1 cellular context compared by ENCODE assay signal in the genomic region with DNA sequence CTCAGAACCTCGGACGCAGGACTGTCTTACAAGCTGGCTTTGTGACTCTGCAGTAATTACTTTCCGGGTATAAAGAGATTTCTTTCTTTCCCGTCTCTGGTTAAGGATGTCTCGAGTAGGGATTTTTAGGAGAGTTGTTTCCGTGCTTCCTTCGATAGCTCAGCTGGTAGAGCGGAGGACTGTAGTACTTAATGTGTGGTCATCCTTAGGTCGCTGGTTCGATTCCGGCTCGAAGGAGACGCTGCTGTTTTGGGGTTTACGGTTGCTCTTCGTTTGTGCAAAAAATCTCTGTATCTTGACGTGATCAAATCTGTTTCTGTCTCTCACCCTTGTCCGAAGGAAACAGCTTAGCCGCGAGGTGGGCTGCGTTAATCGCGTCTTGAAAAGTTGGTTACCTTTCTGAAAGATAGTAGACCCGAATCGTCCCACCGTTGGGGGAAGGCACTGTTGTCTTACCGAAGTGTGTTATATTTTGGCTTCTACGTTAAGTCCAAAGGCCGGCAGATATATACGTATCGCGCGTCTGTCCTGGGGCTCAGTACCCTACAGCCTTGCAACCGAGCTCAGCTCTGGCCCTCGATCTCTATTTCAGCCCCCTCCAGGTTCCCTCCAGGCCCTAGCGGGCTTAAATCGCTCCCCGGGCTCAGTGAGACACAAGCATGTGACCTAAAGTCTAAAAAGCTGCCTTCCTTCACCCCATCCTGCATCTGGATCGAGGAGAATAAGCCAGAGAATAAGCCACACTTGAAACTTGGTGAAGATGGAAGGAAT.
TF ChIP-seq lines count a peak whose summit lies in the region.

No MANE protein-coding gene starts in this region.

TF ChIP-seq in K562, 482 proteins besides CTCF, POLR2A, EP300 and RAD21 (continued from another document and continues in another):
- TF ChIP-seq, protein P1, sequence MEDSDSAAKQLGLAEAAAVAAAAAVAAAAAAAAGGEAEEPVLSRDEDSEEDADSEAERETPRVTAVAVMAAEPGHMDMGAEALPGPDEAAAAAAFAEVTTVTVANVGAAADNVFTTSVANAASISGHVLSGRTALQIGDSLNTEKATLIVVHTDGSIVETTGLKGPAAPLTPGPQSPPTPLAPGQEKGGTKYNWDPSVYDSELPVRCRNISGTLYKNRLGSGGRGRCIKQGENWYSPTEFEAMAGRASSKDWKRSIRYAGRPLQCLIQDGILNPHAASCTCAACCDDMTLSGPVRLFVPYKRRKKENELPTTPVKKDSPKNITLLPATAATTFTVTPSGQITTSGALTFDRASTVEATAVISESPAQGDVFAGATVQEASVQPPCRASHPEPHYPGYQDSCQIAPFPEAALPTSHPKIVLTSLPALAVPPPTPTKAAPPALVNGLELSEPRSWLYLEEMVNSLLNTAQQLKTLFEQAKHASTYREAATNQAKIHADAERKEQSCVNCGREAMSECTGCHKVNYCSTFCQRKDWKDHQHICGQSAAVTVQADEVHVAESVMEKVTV (CRISPR knock-in tag; IDR thresholded peaks at IDR 0.05) = no peak
- TF ChIP-seq ZNF217 (CRISPR knock-in tag; IDR thresholded peaks at IDR 0.05) (no peak), ZNF764 (CRISPR knock-in tag; IDR thresholded peaks at IDR 0.05; ENCODE audit: low read depth) (peak; percentile 74; the same call in 1 of the 2 replicates), ZSCAN29 (IDR thresholded peaks at IDR 0.05) (peak; percentile 44; the same call in 1 of the 2 replicates), ZNF436 (CRISPR knock-in tag; IDR thresholded peaks at IDR 0.05) (no peak), ZNF561 (CRISPR knock-in tag; conservative IDR thresholded peaks at IDR 0.05) (no peak), CBFA2T3 (IDR thresholded peaks at IDR 0.05) (peak; percentile 78), FOXJ2 (tag; IDR thresholded peaks at IDR 0.05) (peak; percentile 15; the same call in 1 of the 2 replicates), ZNF224 (CRISPR knock-in tag; IDR thresholded peaks at IDR 0.05) (no peak), ATF1 (CRISPR knock-in tag; IDR thresholded peaks at IDR 0.05) (no peak), ATF1 (tag; IDR thresholded peaks at IDR 0.05) (no peak; the same call in none of the 2 replicates), SNRNP70 (optimal IDR thresholded peaks at IDR 0.05; ENCODE audit: low read depth, low read length) (no peak), CREM (IDR thresholded peaks at IDR 0.05; ENCODE audit: low read depth) (peak; percentile 58), MXI1 (IDR thresholded peaks at IDR 0.05; ENCODE audit: low read depth, low read length) (no peak), RHOXF2B (CRISPR knock-in tag; conservative IDR thresholded peaks at IDR 0.05) (no peak), NBN (IDR thresholded peaks at IDR 0.05; ENCODE audit: low read depth) (peak; percentile 69), ZNF57 (CRISPR knock-in tag; IDR thresholded peaks at IDR 0.05) (no peak), NR2C1 (IDR thresholded peaks at IDR 0.05) (no peak), NR2C1 (tag; IDR thresholded peaks at IDR 0.05) (no peak), LCOR (CRISPR knock-in tag; IDR thresholded peaks at IDR 0.05) (no peak; the same call in none of the 2 replicates), FOXK1 (CRISPR knock-in tag; IDR thresholded peaks at IDR 0.05; ENCODE audit: borderline replicate concordance) (no peak), CBX1 (IDR thresholded peaks at IDR 0.05; ENCODE audit: low read depth) (0 out of 2 replicates have a peak, but pooled peaks have one; percentile 10), SIN3B (IDR thresholded peaks at IDR 0.05; ENCODE audit: low read depth) (no peak), CHCHD3 (CRISPR knock-in tag; IDR thresholded peaks at IDR 0.05) (no peak), POLR2H (tag; IDR thresholded peaks at IDR 0.05; ENCODE audit: low read depth) (peak; percentile 98), HLTF (IDR thresholded peaks at IDR 0.05) (no peak; the same call in 1 of the 2 replicates), ZEB2 (IDR thresholded peaks at IDR 0.05) (0 out of 2 replicates have a peak, but pooled peaks have one; percentile 18), EP400 (IDR thresholded peaks at IDR 0.05) (no peak), BDP1 (IDR thresholded peaks at IDR 0.05; ENCODE audit: insufficient read depth, insufficient read length) (peak; percentile 57), KDM1A (IDR thresholded peaks at IDR 0.05) (peak; percentile 98), MTA2 (IDR thresholded peaks at IDR 0.05; ENCODE audit: low read depth) (no peak), DNMT1 (IDR thresholded peaks at IDR 0.05) (no peak), BMI1 (IDR thresholded peaks at IDR 0.05; ENCODE audit: low read length) (no peak), SAFB (IDR thresholded peaks at IDR 0.05; ENCODE audit: borderline replicate concordance, low read depth, low read length) (no peak), TSC22D4 (tag; IDR thresholded peaks at IDR 0.05) (no peak), ZNF384 (IDR thresholded peaks at IDR 0.05; ENCODE audit: low read depth, low read length) (peak; percentile 13; the same call in 1 of the 2 replicates), CAMTA2 (CRISPR knock-in tag; conservative IDR thresholded peaks at IDR 0.05) (no peak)
- TF ChIP-seq, protein P2, sequence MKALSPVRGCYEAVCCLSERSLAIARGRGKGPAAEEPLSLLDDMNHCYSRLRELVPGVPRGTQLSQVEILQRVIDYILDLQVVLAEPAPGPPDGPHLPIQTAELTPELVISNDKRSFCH (CRISPR knock-in tag; IDR thresholded peaks at IDR 0.05) = no peak
- TF ChIP-seq, protein P2 (tag; IDR thresholded peaks at IDR 0.05) = no peak
- TF ChIP-seq, protein P3, sequence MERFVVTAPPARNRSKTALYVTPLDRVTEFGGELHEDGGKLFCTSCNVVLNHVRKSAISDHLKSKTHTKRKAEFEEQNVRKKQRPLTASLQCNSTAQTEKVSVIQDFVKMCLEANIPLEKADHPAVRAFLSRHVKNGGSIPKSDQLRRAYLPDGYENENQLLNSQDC (CRISPR knock-in tag; IDR thresholded peaks at IDR 0.05) = no peak
- TF ChIP-seq, protein P4, sequence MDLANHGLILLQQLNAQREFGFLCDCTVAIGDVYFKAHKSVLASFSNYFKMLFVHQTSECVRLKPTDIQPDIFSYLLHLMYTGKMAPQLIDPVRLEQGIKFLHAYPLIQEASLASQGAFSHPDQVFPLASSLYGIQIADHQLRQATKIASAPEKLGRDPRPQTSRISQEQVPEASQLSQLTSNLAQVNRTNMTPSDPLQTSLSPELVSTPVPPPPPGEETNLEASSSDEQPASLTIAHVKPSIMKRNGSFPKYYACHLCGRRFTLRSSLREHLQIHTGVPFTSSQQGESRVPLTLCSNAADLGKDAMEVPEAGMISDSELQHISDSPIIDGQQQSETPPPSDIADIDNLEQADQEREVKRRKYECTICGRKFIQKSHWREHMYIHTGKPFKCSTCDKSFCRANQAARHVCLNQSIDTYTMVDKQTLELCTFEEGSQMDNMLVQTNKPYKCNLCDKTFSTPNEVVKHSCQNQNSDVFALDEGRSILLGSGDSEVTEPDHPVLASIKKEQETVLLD (IDR thresholded peaks at IDR 0.05) = 0 out of 2 replicates have a peak, but pooled peaks have one; percentile 50
- TF ChIP-seq, protein P5, sequence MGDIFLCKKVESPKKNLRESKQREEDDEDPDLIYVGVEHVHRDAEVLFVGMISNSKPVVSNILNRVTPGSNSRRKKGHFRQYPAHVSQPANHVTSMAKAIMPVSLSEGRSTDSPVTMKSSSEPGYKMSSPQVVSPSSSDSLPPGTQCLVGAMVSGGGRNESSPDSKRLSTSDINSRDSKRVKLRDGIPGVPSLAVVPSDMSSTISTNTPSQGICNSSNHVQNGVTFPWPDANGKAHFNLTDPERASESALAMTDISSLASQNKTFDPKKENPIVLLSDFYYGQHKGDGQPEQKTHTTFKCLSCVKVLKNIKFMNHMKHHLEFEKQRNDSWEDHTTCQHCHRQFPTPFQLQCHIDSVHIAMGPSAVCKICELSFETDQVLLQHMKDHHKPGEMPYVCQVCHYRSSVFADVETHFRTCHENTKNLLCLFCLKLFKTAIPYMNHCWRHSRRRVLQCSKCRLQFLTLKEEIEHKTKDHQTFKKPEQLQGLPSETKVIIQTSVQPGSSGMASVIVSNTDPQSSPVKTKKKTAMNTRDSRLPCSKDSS (IDR thresholded peaks at IDR 0.05; ENCODE audit: low read depth, partially characterized antibody) = no peak
- TF ChIP-seq, protein P6, sequence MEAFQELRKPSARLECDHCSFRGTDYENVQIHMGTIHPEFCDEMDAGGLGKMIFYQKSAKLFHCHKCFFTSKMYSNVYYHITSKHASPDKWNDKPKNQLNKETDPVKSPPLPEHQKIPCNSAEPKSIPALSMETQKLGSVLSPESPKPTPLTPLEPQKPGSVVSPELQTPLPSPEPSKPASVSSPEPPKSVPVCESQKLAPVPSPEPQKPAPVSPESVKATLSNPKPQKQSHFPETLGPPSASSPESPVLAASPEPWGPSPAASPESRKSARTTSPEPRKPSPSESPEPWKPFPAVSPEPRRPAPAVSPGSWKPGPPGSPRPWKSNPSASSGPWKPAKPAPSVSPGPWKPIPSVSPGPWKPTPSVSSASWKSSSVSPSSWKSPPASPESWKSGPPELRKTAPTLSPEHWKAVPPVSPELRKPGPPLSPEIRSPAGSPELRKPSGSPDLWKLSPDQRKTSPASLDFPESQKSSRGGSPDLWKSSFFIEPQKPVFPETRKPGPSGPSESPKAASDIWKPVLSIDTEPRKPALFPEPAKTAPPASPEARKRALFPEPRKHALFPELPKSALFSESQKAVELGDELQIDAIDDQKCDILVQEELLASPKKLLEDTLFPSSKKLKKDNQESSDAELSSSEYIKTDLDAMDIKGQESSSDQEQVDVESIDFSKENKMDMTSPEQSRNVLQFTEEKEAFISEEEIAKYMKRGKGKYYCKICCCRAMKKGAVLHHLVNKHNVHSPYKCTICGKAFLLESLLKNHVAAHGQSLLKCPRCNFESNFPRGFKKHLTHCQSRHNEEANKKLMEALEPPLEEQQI (IDR thresholded peaks at IDR 0.05) = no peak
- TF ChIP-seq, protein P7, sequence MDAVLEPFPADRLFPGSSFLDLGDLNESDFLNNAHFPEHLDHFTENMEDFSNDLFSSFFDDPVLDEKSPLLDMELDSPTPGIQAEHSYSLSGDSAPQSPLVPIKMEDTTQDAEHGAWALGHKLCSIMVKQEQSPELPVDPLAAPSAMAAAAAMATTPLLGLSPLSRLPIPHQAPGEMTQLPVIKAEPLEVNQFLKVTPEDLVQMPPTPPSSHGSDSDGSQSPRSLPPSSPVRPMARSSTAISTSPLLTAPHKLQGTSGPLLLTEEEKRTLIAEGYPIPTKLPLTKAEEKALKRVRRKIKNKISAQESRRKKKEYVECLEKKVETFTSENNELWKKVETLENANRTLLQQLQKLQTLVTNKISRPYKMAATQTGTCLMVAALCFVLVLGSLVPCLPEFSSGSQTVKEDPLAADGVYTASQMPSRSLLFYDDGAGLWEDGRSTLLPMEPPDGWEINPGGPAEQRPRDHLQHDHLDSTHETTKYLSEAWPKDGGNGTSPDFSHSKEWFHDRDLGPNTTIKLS (IDR thresholded peaks at IDR 0.05; ENCODE audit: borderline replicate concordance, low read depth) = no peak
- TF ChIP-seq, protein P8, sequence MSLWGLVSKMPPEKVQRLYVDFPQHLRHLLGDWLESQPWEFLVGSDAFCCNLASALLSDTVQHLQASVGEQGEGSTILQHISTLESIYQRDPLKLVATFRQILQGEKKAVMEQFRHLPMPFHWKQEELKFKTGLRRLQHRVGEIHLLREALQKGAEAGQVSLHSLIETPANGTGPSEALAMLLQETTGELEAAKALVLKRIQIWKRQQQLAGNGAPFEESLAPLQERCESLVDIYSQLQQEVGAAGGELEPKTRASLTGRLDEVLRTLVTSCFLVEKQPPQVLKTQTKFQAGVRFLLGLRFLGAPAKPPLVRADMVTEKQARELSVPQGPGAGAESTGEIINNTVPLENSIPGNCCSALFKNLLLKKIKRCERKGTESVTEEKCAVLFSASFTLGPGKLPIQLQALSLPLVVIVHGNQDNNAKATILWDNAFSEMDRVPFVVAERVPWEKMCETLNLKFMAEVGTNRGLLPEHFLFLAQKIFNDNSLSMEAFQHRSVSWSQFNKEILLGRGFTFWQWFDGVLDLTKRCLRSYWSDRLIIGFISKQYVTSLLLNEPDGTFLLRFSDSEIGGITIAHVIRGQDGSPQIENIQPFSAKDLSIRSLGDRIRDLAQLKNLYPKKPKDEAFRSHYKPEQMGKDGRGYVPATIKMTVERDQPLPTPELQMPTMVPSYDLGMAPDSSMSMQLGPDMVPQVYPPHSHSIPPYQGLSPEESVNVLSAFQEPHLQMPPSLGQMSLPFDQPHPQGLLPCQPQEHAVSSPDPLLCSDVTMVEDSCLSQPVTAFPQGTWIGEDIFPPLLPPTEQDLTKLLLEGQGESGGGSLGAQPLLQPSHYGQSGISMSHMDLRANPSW (CRISPR knock-in tag; IDR thresholded peaks at IDR 0.05) = no peak
- TF ChIP-seq, protein P9, sequence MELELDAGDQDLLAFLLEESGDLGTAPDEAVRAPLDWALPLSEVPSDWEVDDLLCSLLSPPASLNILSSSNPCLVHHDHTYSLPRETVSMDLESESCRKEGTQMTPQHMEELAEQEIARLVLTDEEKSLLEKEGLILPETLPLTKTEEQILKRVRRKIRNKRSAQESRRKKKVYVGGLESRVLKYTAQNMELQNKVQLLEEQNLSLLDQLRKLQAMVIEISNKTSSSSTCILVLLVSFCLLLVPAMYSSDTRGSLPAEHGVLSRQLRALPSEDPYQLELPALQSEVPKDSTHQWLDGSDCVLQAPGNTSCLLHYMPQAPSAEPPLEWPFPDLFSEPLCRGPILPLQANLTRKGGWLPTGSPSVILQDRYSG (tag; conservative IDR thresholded peaks at IDR 0.05; ENCODE audit: low read depth) = no peak
- TF ChIP-seq, protein P10, sequence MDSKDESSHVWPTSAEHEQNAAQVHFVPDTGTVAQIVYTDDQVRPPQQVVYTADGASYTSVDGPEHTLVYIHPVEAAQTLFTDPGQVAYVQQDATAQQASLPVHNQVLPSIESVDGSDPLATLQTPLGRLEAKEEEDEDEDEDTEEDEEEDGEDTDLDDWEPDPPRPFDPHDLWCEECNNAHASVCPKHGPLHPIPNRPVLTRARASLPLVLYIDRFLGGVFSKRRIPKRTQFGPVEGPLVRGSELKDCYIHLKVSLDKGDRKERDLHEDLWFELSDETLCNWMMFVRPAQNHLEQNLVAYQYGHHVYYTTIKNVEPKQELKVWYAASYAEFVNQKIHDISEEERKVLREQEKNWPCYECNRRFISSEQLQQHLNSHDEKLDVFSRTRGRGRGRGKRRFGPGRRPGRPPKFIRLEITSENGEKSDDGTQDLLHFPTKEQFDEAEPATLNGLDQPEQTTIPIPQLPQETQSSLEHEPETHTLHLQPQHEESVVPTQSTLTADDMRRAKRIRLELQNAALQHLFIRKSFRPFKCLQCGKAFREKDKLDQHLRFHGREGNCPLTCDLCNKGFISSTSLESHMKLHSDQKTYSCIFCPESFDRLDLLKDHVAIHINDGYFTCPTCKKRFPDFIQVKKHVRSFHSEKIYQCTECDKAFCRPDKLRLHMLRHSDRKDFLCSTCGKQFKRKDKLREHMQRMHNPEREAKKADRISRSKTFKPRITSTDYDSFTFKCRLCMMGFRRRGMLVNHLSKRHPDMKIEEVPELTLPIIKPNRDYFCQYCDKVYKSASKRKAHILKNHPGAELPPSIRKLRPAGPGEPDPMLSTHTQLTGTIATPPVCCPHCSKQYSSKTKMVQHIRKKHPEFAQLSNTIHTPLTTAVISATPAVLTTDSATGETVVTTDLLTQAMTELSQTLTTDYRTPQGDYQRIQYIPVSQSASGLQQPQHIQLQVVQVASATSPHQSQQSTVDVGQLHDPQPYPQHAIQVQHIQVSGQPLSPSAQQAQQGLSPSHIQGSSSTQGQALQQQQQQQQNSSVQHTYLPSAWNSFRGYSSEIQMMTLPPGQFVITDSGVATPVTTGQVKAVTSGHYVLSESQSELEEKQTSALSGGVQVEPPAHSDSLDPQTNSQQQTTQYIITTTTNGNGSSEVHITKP (IDR thresholded peaks at IDR 0.05; ENCODE audit: partially characterized antibody) = no peak
